In the genomic region with DNA sequence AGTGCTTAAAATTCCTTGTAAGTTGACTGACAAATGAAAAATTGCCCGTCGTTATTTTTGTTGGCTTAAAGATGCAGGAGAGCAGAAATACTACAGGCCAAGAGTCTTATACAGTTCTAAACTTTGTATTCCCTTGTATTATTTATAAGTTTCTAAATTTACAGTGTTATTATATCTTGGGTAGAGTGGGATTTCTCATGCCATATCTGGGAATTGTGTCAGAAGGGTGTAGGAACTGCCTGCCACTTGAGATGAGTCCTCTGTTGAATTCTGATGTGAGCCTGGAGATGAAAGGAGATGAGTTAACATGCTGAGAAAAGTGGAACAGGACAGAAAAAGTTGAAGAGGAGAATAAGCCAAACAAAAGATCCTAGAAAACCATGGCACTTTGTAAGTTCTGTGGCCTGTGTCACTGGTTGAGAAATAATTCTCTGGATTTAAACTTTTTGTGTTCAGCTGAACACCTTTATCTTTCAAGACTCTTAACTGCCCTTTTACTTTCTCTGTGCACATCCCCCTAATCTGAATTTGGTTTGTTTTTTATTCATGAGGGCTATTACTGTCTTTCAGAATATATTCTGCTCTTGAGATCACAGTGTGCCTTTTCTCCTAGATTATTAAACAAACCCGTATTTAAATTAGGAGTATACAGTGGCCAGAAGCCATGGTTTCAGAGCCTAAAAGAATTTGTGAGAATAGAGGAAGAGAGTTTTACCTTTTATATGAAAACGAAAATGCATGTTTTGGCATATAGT, we compare ENCODE assay signal across 9 cellular contexts. TPM values are rescaled to one million over a fixed set of nuclear protein-coding genes. Genes with fewer than 3 reads are reported as not detected.
DNase-seq lines count a peak whose midpoint lies in the region; ATAC-seq and TF ChIP-seq lines count a peak whose summit lies in the region.
"Had no signal": no experiment of that assay in that cellular context is flagged by ENCODE, and none has a peak within 500 bp of the region (broad histone marks: within the 10 kb centered on the region; RNA-seq: fewer than 3 reads in every experiment).

No MANE protein-coding gene starts in this region.

- no peaks in the 10 kb centered on the region for H3K9me3 ChIP-seq in PC-3 (ENCODE audit: low read length)
- H3K9me3 ChIP-seq in sigmoid colon, result no peaks in the 10 kb centered on the region

- peaks cover 64% of the 10 kb centered on the region for H3K79me2 ChIP-seq in PC-3 (ENCODE audit: low read length)

- BruUV-seq in PC-3 (replicated peaks; lab: Mats Ljungman, UMichigan), result TSS peak; percentile 36

- intact Hi-C loops in PC-3 (cut with micrococcal nuclease) (loop anchor here (2.0 to 10.0 kb wide), 3 partner anchors 60 to 308 kb away; no protein-coding TSS in a partner anchor), sigmoid colon (cut with DNase I) (loop anchor here (5.0 to 10.0 kb wide), 3 partner anchors 78 to 610 kb away; a partner anchor contains a TSS)
- intact Hi-C loops in activated naive CD4-positive, alpha-beta T cell treated with anti-CD3 and anti-CD28 coated beads for 36 hours (cut with micrococcal nuclease), result loop anchor here (10.0 kb wide), 2 partner anchors 1680 to 1910 kb away; a partner anchor contains a TSS

- POLR2A ChIA-PET in PC-3 (lab: Charles Lee; ENCODE audit: unreplicated experiment), result no interaction called here
- POLR2A ChIA-PET in activated CD4-positive, alpha-beta memory T cell treated with anti-CD3 and anti-CD28 coated beads, Interleukin-2, amount 10 ng/mL, durations not matched to agents 7 days and 5 days (lab: Charles Lee), result interaction anchor here (1.1 to 2.8 kb wide), 4 partner anchors 51 to 317 kb away, joined by 4 to 18 read pairs (median 8); a partner anchor contains a TSS

- CTCF ChIA-PET in PC-3 (lab: Charles Lee), result no interaction called here
- CTCF ChIA-PET in activated naive CD4-positive, alpha-beta T cell treated with anti-CD3 and anti-CD28 coated beads for 36 hours (lab: Charles Lee), result interaction anchor here (0.7 to 1.0 kb wide), 2 partner anchors 43 to 147 kb away, joined by 3 to 4 read pairs; no protein-coding TSS in a partner anchor
- CTCF ChIA-PET in activated CD4-positive, alpha-beta memory T cell treated with anti-CD3 and anti-CD28 coated beads, Interleukin-2, amount 10 ng/mL, durations not matched to agents 7 days and 5 days (lab: Charles Lee), result interaction anchor here (0.7 to 1.2 kb wide), 2 partner anchors 50 kb away, joined by 3 to 6 read pairs; no protein-coding TSS in a partner anchor

- peak overlapping the region; percentile 93 for H3K4me2 ChIP-seq in PC-3 (ENCODE audit: low read length)

- H3K36me3 ChIP-seq in GM06990 (ENCODE audit: control insufficient read depth, insufficient read depth, low read length), result no peaks in the 10 kb centered on the region
- H3K36me3 ChIP-seq in PC-3 (ENCODE audit: low read depth, low read length), result peaks cover 21% of the 10 kb centered on the region
- no peaks in the 10 kb centered on the region for H3K36me3 ChIP-seq in sigmoid colon

- no peak for TF ChIP-seq POLR2A in sigmoid colon (IDR thresholded peaks at IDR 0.05)

- H3K27me3 Mint-ChIP-seq in activated naive CD4-positive, alpha-beta T cell treated with anti-CD3 and anti-CD28 coated beads for 36 hours (ENCODE audit: low read depth), result no peaks in the 10 kb centered on the region
- H3K27me3 Mint-ChIP-seq in activated T-cell treated with anti-CD3 and anti-CD28 coated beads, Interleukin-2, amount 50 U/mL, for 24 hours, result no peaks in the 10 kb centered on the region
- peaks cover 4% of the 10 kb centered on the region for H3K27me3 Mint-ChIP-seq in activated CD4-positive, alpha-beta memory T cell treated with anti-CD3 and anti-CD28 coated beads, Interleukin-2, amount 10 ng/mL, durations not matched to agents 7 days and 5 days

- H3K27me3 ChIP-seq in GM06990 (replicated peaks; ENCODE audit: control insufficient read depth, insufficient read depth, low read length) (no peaks in the 10 kb centered on the region), PC-3 (ENCODE audit: low read length) (no peaks in the 10 kb centered on the region), sigmoid colon (no peaks in the 10 kb centered on the region)

- H3F3A ChIP-seq in PC-3 (ENCODE audit: low read length, unreplicated experiment), result no peaks in the 10 kb centered on the region

- no peak for TF ChIP-seq EP300 in sigmoid colon (IDR thresholded peaks at IDR 0.05)

- TF ChIP-seq CTCF in GM06990 (IDR thresholded peaks at IDR 0.05; ENCODE audit: insufficient read depth, low read length, poor library complexity, severe bottlenecking), result no peak
- no peak for TF ChIP-seq CTCF in PC-3 (conservative IDR thresholded peaks at IDR 0.05; ENCODE audit: low read depth, low read length)
- no peak for TF ChIP-seq CTCF in fibroblast of the aortic adventitia (IDR thresholded peaks at IDR 0.05; ENCODE audit: insufficient read depth, low read length)
- no peak for TF ChIP-seq CTCF in sigmoid colon (IDR thresholded peaks at IDR 0.05)

- H3K4me1 ChIP-seq in PC-3 (ENCODE audit: insufficient read depth, low read length) (peaks cover 29% of the 10 kb centered on the region), sigmoid colon (peaks cover 0 to 37% (median 31%) of the 10 kb centered on the region in 4 donors)

- H3K9me2 ChIP-seq in PC-3 (replicated peaks; ENCODE audit: low read length), result no peaks in the 10 kb centered on the region

- peaks cover 27% of the 10 kb centered on the region for H4K20me1 ChIP-seq in PC-3 (ENCODE audit: low read length)

- DNase-seq in GM06990 (ENCODE audit: extremely low read depth, insufficient read length), result no peak
- DNase-seq in PC-3, result peak; percentile 20
- no peak for DNase-seq in fibroblast of the aortic adventitia (ENCODE audit: low read depth)
- DNase-seq in sigmoid colon, result no peak
- no peak for DNase-seq in COLO668 (lab: John Stamatoyannopoulos, UW; ENCODE audit: unreplicated experiment)
- no peak for DNase-seq in activated naive CD4-positive, alpha-beta T cell treated with anti-CD3 and anti-CD28 coated beads for 36 hours
- no peak for DNase-seq in activated T-cell treated with anti-CD3 and anti-CD28 coated beads, Interleukin-2, amount 50 U/mL, for 24 hours
- DNase-seq in activated CD4-positive, alpha-beta memory T cell treated with anti-CD3 and anti-CD28 coated beads, Interleukin-2, amount 10 ng/mL, durations not matched to agents 7 days and 5 days, result no peak
- DNase-seq: central memory CD4-positive, alpha-beta T cell had no signal

- H3K4me1 Mint-ChIP-seq in activated naive CD4-positive, alpha-beta T cell treated with anti-CD3 and anti-CD28 coated beads for 36 hours (ENCODE audit: low read depth), result peaks cover 23% of the 10 kb centered on the region
- H3K4me1 Mint-ChIP-seq in activated T-cell treated with anti-CD3 and anti-CD28 coated beads, Interleukin-2, amount 50 U/mL, for 24 hours (ENCODE audit: low read depth), result peaks cover 32% of the 10 kb centered on the region
- peaks cover 17% of the 10 kb centered on the region for H3K4me1 Mint-ChIP-seq in activated CD4-positive, alpha-beta memory T cell treated with anti-CD3 and anti-CD28 coated beads, Interleukin-2, amount 10 ng/mL, durations not matched to agents 7 days and 5 days

- no peak overlapping the region for H3K4me3 Mint-ChIP-seq in activated naive CD4-positive, alpha-beta T cell treated with anti-CD3 and anti-CD28 coated beads for 36 hours
- H3K4me3 Mint-ChIP-seq in activated T-cell treated with anti-CD3 and anti-CD28 coated beads, Interleukin-2, amount 50 U/mL, for 24 hours, result no peak overlapping the region
- H3K4me3 Mint-ChIP-seq in activated CD4-positive, alpha-beta memory T cell treated with anti-CD3 and anti-CD28 coated beads, Interleukin-2, amount 10 ng/mL, durations not matched to agents 7 days and 5 days, result no peak overlapping the region

- ATAC-seq in PC-3, result no peak

- H3K9me3 Mint-ChIP-seq in activated naive CD4-positive, alpha-beta T cell treated with anti-CD3 and anti-CD28 coated beads for 36 hours, result no peaks in the 10 kb centered on the region
- H3K9me3 Mint-ChIP-seq in activated T-cell treated with anti-CD3 and anti-CD28 coated beads, Interleukin-2, amount 50 U/mL, for 24 hours, result no peaks in the 10 kb centered on the region
- H3K9me3 Mint-ChIP-seq in activated CD4-positive, alpha-beta memory T cell treated with anti-CD3 and anti-CD28 coated beads, Interleukin-2, amount 10 ng/mL, durations not matched to agents 7 days and 5 days, result no peaks in the 10 kb centered on the region

- H3K27ac ChIP-seq in PC-3 (ENCODE audit: low read length) (no peak overlapping the region), sigmoid colon (peak overlapping the region; percentile 83 to 98 (median 97))

- H3K4me3 ChIP-seq in GM06990 (replicated peaks; ENCODE audit: low read depth, low read length) (peak overlapping the region; percentile 88), PC-3 (ENCODE audit: low read length) (peak overlapping the region; percentile 91), fibroblast of the aortic adventitia (ENCODE audit: low read depth, low read length) (peak overlapping the region; percentile 92), sigmoid colon (peak overlapping the region; percentile 78 to 92 (median 86))

- H3K36me3 Mint-ChIP-seq in activated naive CD4-positive, alpha-beta T cell treated with anti-CD3 and anti-CD28 coated beads for 36 hours (ENCODE audit: low read depth), result peaks cover 20% of the 10 kb centered on the region
- H3K36me3 Mint-ChIP-seq in activated T-cell treated with anti-CD3 and anti-CD28 coated beads, Interleukin-2, amount 50 U/mL, for 24 hours (ENCODE audit: low read depth), result peaks cover 32% of the 10 kb centered on the region
- H3K36me3 Mint-ChIP-seq in activated CD4-positive, alpha-beta memory T cell treated with anti-CD3 and anti-CD28 coated beads, Interleukin-2, amount 10 ng/mL, durations not matched to agents 7 days and 5 days (ENCODE audit: low read depth), result peaks cover 29% of the 10 kb centered on the region

- 24 to 27% methylated on average over 4 of the region's 4 CpGs for WGBS in sigmoid colon, 2 donors

- H3K27ac Mint-ChIP-seq in activated naive CD4-positive, alpha-beta T cell treated with anti-CD3 and anti-CD28 coated beads for 36 hours, result no peak overlapping the region
- no peak overlapping the region for H3K27ac Mint-ChIP-seq in activated T-cell treated with anti-CD3 and anti-CD28 coated beads, Interleukin-2, amount 50 U/mL, for 24 hours
- no peak overlapping the region for H3K27ac Mint-ChIP-seq in activated CD4-positive, alpha-beta memory T cell treated with anti-CD3 and anti-CD28 coated beads, Interleukin-2, amount 10 ng/mL, durations not matched to agents 7 days and 5 days

- peak overlapping the region; percentile 66 for H2AFZ ChIP-seq in PC-3 (ENCODE audit: low read length)

- H3K9ac ChIP-seq in PC-3 (ENCODE audit: low read length), result peak overlapping the region; percentile 90

RNA-seq across cellular contexts. Expression of a gene that starts 1.5 kb away (rescaled TPM):
- total RNA-seq in PC-3 (2014; rRNA removed) (58.7 and 81.8 TPM in 2 replicates), fibroblast of the aortic adventitia (ENCODE audit: low replicate concordance) (25.2 and 54.7 TPM in 2 replicates), sigmoid colon (10 to 100 TPM; 34.2 to 37.3 (median 36.9) TPM)
- polyA plus RNA-seq in sigmoid colon, result 10 to 100 TPM; 15.0 to 24.5 (median 17.0) TPM
- total RNA-seq in activated naive CD4-positive, alpha-beta T cell treated with anti-CD3 and anti-CD28 coated beads for 36 hours, result 10 to 100 TPM; 31.7 to 32.5 TPM
- 10 to 100 TPM; 26.6 to 31.4 TPM for total RNA-seq in activated CD4-positive, alpha-beta memory T cell treated with anti-CD3 and anti-CD28 coated beads, Interleukin-2, amount 10 ng/mL, durations not matched to agents 7 days and 5 days
